ENCODE assay signal across 8 cellular contexts in genomic region chr1:26126321-26127084, GRCh38. TPM values are rescaled to one million over a fixed set of nuclear protein-coding genes. Genes with fewer than 3 reads are reported as not detected.
DNase-seq lines count a peak whose midpoint lies in the region; ATAC-seq and TF ChIP-seq lines count a peak whose summit lies in the region.

No MANE protein-coding gene starts in this region.

- no peaks in the 10 kb centered on the region for H3K9me3 ChIP-seq in Peyer's patch
- H3K9me3 ChIP-seq in mucosa of descending colon, result no peaks in the 10 kb centered on the region
- H3K9me3 ChIP-seq in H9 (ENCODE audit: control insufficient read depth, low read depth, low read length), result no peaks in the 10 kb centered on the region

- peak overlapping the region; percentile 52 to 90 (median 80) for H3K27ac ChIP-seq in Peyer's patch
- H3K27ac ChIP-seq in H9 (ENCODE audit: insufficient read length, low read depth, low read length), result no peak overlapping the region

- H2AFZ ChIP-seq in H9 (ENCODE audit: low read length), result no peak overlapping the region

- peak overlapping the region; percentile 73 for H3K27ac Mint-ChIP-seq in activated naive CD4-positive, alpha-beta T cell treated with anti-CD3 and anti-CD28 coated beads, Interleukin-2, amount 50 U/mL, for 24 hours
- peak overlapping the region in 1 of 3 experiments; percentile 67; a peak in 1 of 7 replicates for H3K27ac Mint-ChIP-seq in H9

- H4K5ac ChIP-seq in H9 (ENCODE audit: insufficient read length, low read depth, low read length), result no peak overlapping the region

- H3K18ac ChIP-seq in H9 (ENCODE audit: insufficient read length, low read depth, low read length), result no peak overlapping the region

- peak overlapping the region; percentile 71 for H3K4me3 Mint-ChIP-seq in activated naive CD4-positive, alpha-beta T cell treated with anti-CD3 and anti-CD28 coated beads, Interleukin-2, amount 50 U/mL, for 24 hours
- H3K4me3 Mint-ChIP-seq in H9, result no peak overlapping the region

- no peaks in the 10 kb centered on the region for H3K27me3 ChIP-seq in Peyer's patch
- no peaks in the 10 kb centered on the region for H3K27me3 ChIP-seq in H9 (ENCODE audit: insufficient read depth, low read length)

- H4K20me1 ChIP-seq in H9 (ENCODE audit: control insufficient read depth, insufficient read depth, insufficient read length), result no peaks in the 10 kb centered on the region

- no CpG with 5 or more reads among the region's 9 CpGs for WGBS in H9 (ENCODE audit: extremely low coverage, insufficient read length, low lambda C conversion rate)

- no peak overlapping the region for H3K23ac ChIP-seq in H9 (ENCODE audit: insufficient read length, low read depth, low read length)

- ATAC-seq in mucosa of descending colon, result peak; percentile 93

- no peak overlapping the region for H3K4ac ChIP-seq in H9 (ENCODE audit: low read depth, low read length)

- H3K4me3 ChIP-seq in Peyer's patch, result peak overlapping the region in 3 of 4 donors; percentile 3 to 45 (median 37)
- H3K4me3 ChIP-seq in mucosa of descending colon, result peak overlapping the region; percentile 23

- H3K79me1 ChIP-seq in H9 (ENCODE audit: insufficient read depth, low read depth, low read length, poor library complexity, severe bottlenecking), result no peaks in the 10 kb centered on the region

- intact Hi-C loops in mucosa of descending colon (cut with DNase I, micrococcal nuclease), result no loop called here

- no peak overlapping the region for H2BK12ac ChIP-seq in H9 (ENCODE audit: insufficient read length, low read depth, low read length)

- no peak overlapping the region for H2BK15ac ChIP-seq in H9 (ENCODE audit: low read depth, low read length)

- peaks cover 3% of the 10 kb centered on the region for H3K36me3 Mint-ChIP-seq in activated naive CD4-positive, alpha-beta T cell treated with anti-CD3 and anti-CD28 coated beads, Interleukin-2, amount 50 U/mL, for 24 hours
- peaks cover 0 to 7% (median 0%) of the 10 kb centered on the region in 3 experiments; a peak in 3 of 7 replicates for H3K36me3 Mint-ChIP-seq in H9 (ENCODE audit: insufficient read depth in 1 of 3, low read depth in 3 of 3)

- H3K9ac ChIP-seq in H9 (ENCODE audit: extremely low read depth, insufficient read length, low read length), result no peak overlapping the region

- H3K27me3 Mint-ChIP-seq in activated naive CD4-positive, alpha-beta T cell treated with anti-CD3 and anti-CD28 coated beads, Interleukin-2, amount 50 U/mL, for 24 hours, result no peaks in the 10 kb centered on the region
- H3K27me3 Mint-ChIP-seq in H9 (ENCODE audit: low read depth), result peaks cover 2% of the 10 kb centered on the region; the same call in 1 of the 2 replicates

- no peak overlapping the region for H2BK5ac ChIP-seq in H9 (ENCODE audit: insufficient read length, low read length)

- H3K4me1 ChIP-seq in Peyer's patch (peaks cover 0 to 19% (median 4%) of the 10 kb centered on the region in 4 donors), mucosa of descending colon (ENCODE audit: low read depth) (peaks cover 10% of the 10 kb centered on the region), H9 (ENCODE audit: insufficient read depth, low read length) (no peaks in the 10 kb centered on the region)

- no peak overlapping the region for H3T11ph ChIP-seq in H9 (ENCODE audit: low read length)

- H3K9me3 Mint-ChIP-seq in activated naive CD4-positive, alpha-beta T cell treated with anti-CD3 and anti-CD28 coated beads, Interleukin-2, amount 50 U/mL, for 24 hours, result no peaks in the 10 kb centered on the region
- H3K9me3 Mint-ChIP-seq in H9, result no peaks in the 10 kb centered on the region

- H4K91ac ChIP-seq in H9 (ENCODE audit: insufficient read length, low read depth, low read length), result no peak overlapping the region

- H2AK5ac ChIP-seq in H9 (ENCODE audit: insufficient read length, low read length), result no peak overlapping the region

- no peak overlapping the region for H3K14ac ChIP-seq in H9 (ENCODE audit: insufficient read depth, low read length)

- no peak overlapping the region for H3K4me2 ChIP-seq in H9 (ENCODE audit: insufficient read depth, insufficient read length, low read length)

- H4K8ac ChIP-seq in H9 (replicated peaks; ENCODE audit: insufficient read length, low read depth, low read length), result no peak overlapping the region

- H3K56ac ChIP-seq in H9 (ENCODE audit: insufficient read length, low read depth, low read length), result no peak overlapping the region

- TF ChIP-seq POLR2A in Peyer's patch (IDR thresholded peaks at IDR 0.05), result peak; percentile 38 to 54

- peaks cover 57% of the 10 kb centered on the region for H3K4me1 Mint-ChIP-seq in activated naive CD4-positive, alpha-beta T cell treated with anti-CD3 and anti-CD28 coated beads, Interleukin-2, amount 50 U/mL, for 24 hours
- H3K4me1 Mint-ChIP-seq in H9, result peaks cover 4 to 10% of the 10 kb centered on the region in 2 experiments; a peak in 3 of 4 replicates

- H3K36me3 ChIP-seq in Peyer's patch (no peaks in the 10 kb centered on the region), mucosa of descending colon (ENCODE audit: low read depth) (no peaks in the 10 kb centered on the region)

- H3K23me2 ChIP-seq in H9 (ENCODE audit: insufficient read length, low read depth, low read length, poor library complexity, severe bottlenecking), result no peaks in the 10 kb centered on the region

- no peak overlapping the region for H2BK120ac ChIP-seq in H9 (ENCODE audit: low read depth, low read length, poor library complexity, severe bottlenecking)

- H3K79me2 ChIP-seq in H9 (ENCODE audit: insufficient read depth, low read length), result no peaks in the 10 kb centered on the region

- DNase-seq in activated CD4-positive, CD25-positive, alpha-beta regulatory T cell treated with anti-CD3 and anti-CD28 coated beads, Interleukin-2, amount 50 U/mL, for 16 hours (ENCODE audit: low read depth, low spot score), result peak; percentile 40
- DNase-seq in activated CD4-positive, CD25-positive, alpha-beta regulatory T cell treated with anti-CD3 and anti-CD28 coated beads, Interleukin-2, amount 50 U/mL, for 72 hours, result no peak
- DNase-seq in HT-29 (ENCODE audit: low spot score) (peak; percentile 89), Peyer's patch (peak in 1 of 3 donors; percentile 74), mucosa of descending colon (peak in 2 of 3 donors; percentile 48 to 74), COR-L47 (lab: John Stamatoyannopoulos, UW) (no peak), H9 (no peak)

- TF ChIP-seq CTCF in Peyer's patch (IDR thresholded peaks at IDR 0.05) (no peak), mucosa of descending colon (IDR thresholded peaks at IDR 0.05) (no peak), H9 (conservative IDR thresholded peaks at IDR 0.05) (no peak)

- no peak overlapping the region for H2BK20ac ChIP-seq in H9 (ENCODE audit: low read depth, low read length, poor library complexity, severe bottlenecking)

RNA-seq across cellular contexts. Expression of gene PDIK1L, which starts 14.9 kb away (rescaled TPM):
- total RNA-seq in HT-29 (2014; rRNA removed; shearing (Covaris generic)), result 3.9 and 4.3 TPM in 2 replicates
- total RNA-seq in Peyer's patch (10 to 100 TPM in 3 of 4 donors, 1 to 10 TPM in 1; 8.3 to 13.2 (median 12.4) TPM), mucosa of descending colon (10 to 100 TPM; 12.9 to 17.0 (median 15.0) TPM), H9 (2021) (5.6 and 7.1 TPM in 2 replicates)

RNA-seq across cellular contexts. Expression of gene FAM110D, which starts 32.4 kb away (rescaled TPM):
- total RNA-seq in HT-29 (2014; rRNA removed; shearing (Covaris generic)), result not detected in 2 replicates
- total RNA-seq in Peyer's patch (1 to 10 TPM in 3 of 4 donors, not detected in 1; 1.3 to 6.6 (median 1.3) TPM), mucosa of descending colon (1 to 10 TPM in 2 of 3 donors, under 1 TPM in 1; 0.78 to 1.5 (median 1.5) TPM), H9 (2021) (0.46 TPM in 2 replicates)

RNA-seq across cellular contexts. Expression of gene C1orf232, which starts 42.3 kb away (rescaled TPM):
- total RNA-seq in HT-29 (2014; rRNA removed; shearing (Covaris generic)), result not detected in 2 replicates
- total RNA-seq in Peyer's patch, result not detected
- total RNA-seq in mucosa of descending colon, result not detected
- total RNA-seq in H9 (2021), result not detected in 2 replicates

RNA-seq across cellular contexts. Expression of gene ZNF593, which starts 43.2 kb away (rescaled TPM):
- 170 and 217 TPM in 2 replicates for total RNA-seq in HT-29 (2014; rRNA removed; shearing (Covaris generic))
- 10 to 100 TPM; 11.7 to 19.5 (median 15.5) TPM for total RNA-seq in Peyer's patch
- 10 to 100 TPM; 14.8 to 21.4 (median 17.9) TPM for total RNA-seq in mucosa of descending colon
- 48.2 and 51.2 TPM in 2 replicates for total RNA-seq in H9 (2021)

RNA-seq across cellular contexts. Expression of gene ZNF593OS, which starts 45.1 kb away (rescaled TPM):
- 1.6 TPM in 1 of 2 replicates, not detected in the other for total RNA-seq in HT-29 (2014; rRNA removed; shearing (Covaris generic))
- total RNA-seq in Peyer's patch, result not detected
- not detected for total RNA-seq in mucosa of descending colon
- total RNA-seq in H9 (2021), result not detected in 2 replicates

Comparison
In these comparisons a context has a peak if more than half of its experiments do, and no peak if none do; other contexts are left out.
1. DNase-seq: peak in activated CD4-positive, CD25-positive, alpha-beta regulatory T cell treated with anti-CD3 and anti-CD28 coated beads, Interleukin-2, amount 50 U/mL, for 16 hours (single experiment), HT-29 (single experiment) and mucosa of descending colon (2 of 3); none in activated CD4-positive, CD25-positive, alpha-beta regulatory T cell treated with anti-CD3 and anti-CD28 coated beads, Interleukin-2, amount 50 U/mL, for 72 hours (single experiment), COR-L47 (single experiment) and H9 (single experiment).